In the genomic region with DNA sequence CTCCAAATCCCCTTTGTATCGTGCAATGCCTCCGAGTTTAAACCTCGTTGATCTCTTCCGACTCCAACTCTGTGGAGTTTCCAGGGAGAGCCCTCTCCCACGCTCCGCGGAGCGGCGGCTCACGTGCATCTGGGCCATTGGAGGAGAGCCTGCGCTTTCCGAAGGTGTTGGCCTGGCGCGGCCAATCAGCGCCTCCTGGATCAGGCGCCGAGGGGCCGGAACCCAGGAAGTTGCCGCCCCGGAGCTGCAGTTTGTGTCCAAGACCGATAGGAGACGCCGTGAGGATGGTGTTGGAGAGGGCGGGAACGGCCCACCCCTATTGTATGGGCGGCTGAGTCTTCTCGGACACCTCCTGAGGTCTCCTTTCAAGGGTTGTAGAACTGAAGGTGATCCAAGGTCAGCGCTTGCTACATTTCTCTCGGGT, we compare ENCODE assay signal across 8 cellular contexts. TPM values are rescaled to one million over a fixed set of nuclear protein-coding genes. Genes with fewer than 3 reads are reported as not detected.
DNase-seq lines count a peak whose midpoint lies in the region; ATAC-seq and TF ChIP-seq lines count a peak whose summit lies in the region.

No MANE protein-coding gene starts in this region.

- intact Hi-C loops in body of pancreas (cut with DNase I) (no loop called here), sciatic nerve (cut with DNase I) (no loop called here)

- POLR2A ChIA-PET in HEK293 (lab: Yijun Ruan, JAX): no interaction called here

- TF ChIP-seq POLR2A in body of pancreas (IDR thresholded peaks at IDR 0.05): no peak

- no peaks in the 10 kb centered on the region for H3K9me3 ChIP-seq in HEK293 (ENCODE audit: control insufficient read depth, insufficient read depth, low read depth, low read length)
- no peaks in the 10 kb centered on the region for H3K9me3 ChIP-seq in body of pancreas
- no peaks in the 10 kb centered on the region for H3K9me3 ChIP-seq in iPS-18a (ENCODE audit: control insufficient read depth, low read depth, low read length)

- H3K4me3 ChIP-seq in HEK293 (ENCODE audit: low read depth, low read length): peak overlapping the region; percentile 51
- no peak overlapping the region for H3K4me3 ChIP-seq in body of pancreas
- H3K4me3 ChIP-seq in iPS-18a (ENCODE audit: low read length): peak overlapping the region; percentile 67

- DNase-seq in body of pancreas (peak; percentile 23 to 58 (median 40)), sciatic nerve (ENCODE audit: low spot score) (peak; percentile 89), activated T-cell treated with anti-CD3 and anti-CD28 coated beads for 4 hours (no peak)
- no peak for DNase-seq in effector CD4-positive, alpha-beta T cell

- H3K9ac ChIP-seq in iPS-18a (ENCODE audit: low read length): no peak overlapping the region

- H3K4me1 ChIP-seq in HEK293 (ENCODE audit: control insufficient read depth, insufficient read depth, low read length): no peaks in the 10 kb centered on the region
- H3K4me1 ChIP-seq in body of pancreas: peaks cover 23% of the 10 kb centered on the region
- H3K4me1 ChIP-seq in iPS-18a (ENCODE audit: control insufficient read depth, low read depth, low read length): no peaks in the 10 kb centered on the region

- TF ChIP-seq CTCF in HEK293 (tag by site-specific recombination; IDR thresholded peaks at IDR 0.05) (no peak), body of pancreas (IDR thresholded peaks at IDR 0.05) (peak in 4 of 7 experiments; percentile 12 to 37 (median 20))

- 23 to 51% methylated on average over 4 to 29 of the region's 29 CpGs for WGBS in body of pancreas, 2 donors

- H3K36me3 ChIP-seq in HEK293 (ENCODE audit: control insufficient read depth in 2 of 2, insufficient read depth in 1 of 2, low read length in 2 of 2) (no peaks in the 10 kb centered on the region; a peak in 1 of 3 replicates), body of pancreas (replicated peaks in 1 of 2; ENCODE audit: insufficient read depth in 1 of 2, low read depth in 2 of 2) (no peaks in the 10 kb centered on the region), iPS-18a (ENCODE audit: control insufficient read depth, low read depth, low read length) (no peaks in the 10 kb centered on the region)

- no peak overlapping the region for H3K27ac ChIP-seq in HEK293 (ENCODE audit: extremely low read depth, low read depth, low read length)
- no peak overlapping the region for H3K27ac ChIP-seq in body of pancreas
- H3K27ac ChIP-seq in iPS-18a (ENCODE audit: low read length): no peak overlapping the region

- ATAC-seq in body of pancreas: peak; percentile 42
- peak; percentile 85 for ATAC-seq in sciatic nerve
- ATAC-seq in HG03280 (IDR thresholded peaks at IDR 0.05; ENCODE audit: unreplicated experiment): no peak
- ATAC-seq in HG03097 (IDR thresholded peaks at IDR 0.05; ENCODE audit: low FRiP score, unreplicated experiment): no peak

- H3K27me3 ChIP-seq in body of pancreas (peaks cover 0 to 5% of the 10 kb centered on the region in 2 donors), iPS-18a (ENCODE audit: control insufficient read depth, insufficient read depth, low read length) (peaks cover 79% of the 10 kb centered on the region)

- CTCF ChIA-PET in HEK293 (lab: Yijun Ruan, JAX): interaction anchor here (1.8 kb wide), 1 partner anchor 411 kb away, joined by 7 read pairs; no protein-coding TSS in a partner anchor

TF ChIP-seq in HEK293, 187 proteins besides CTCF, POLR2A, EP300 and RAD21:
- TF ChIP-seq ZBTB21 (tag by site-specific recombination; IDR thresholded peaks at IDR 0.05): no peak
- 0 out of 2 replicates have a peak, but pooled peaks have one; percentile 10 for TF ChIP-seq SP2 (tag by site-specific recombination; IDR thresholded peaks at IDR 0.05)

RNA-seq across cellular contexts. Expression of a gene that starts 1.6 kb away (rescaled TPM):
- total RNA-seq in body of pancreas (1 to 10 TPM in 1 of 2 donors, under 1 TPM in 1; 0.52 to 5.3 TPM), sciatic nerve (6.4 TPM)

RNA-seq across cellular contexts. Expression of a gene that starts 21.6 kb away (rescaled TPM):
- total RNA-seq in body of pancreas (under 1 TPM in 1 of 2 donors, not detected in 1; 0.66 TPM), sciatic nerve (4.1 TPM)

Comparison
In these comparisons a context has a peak if more than half of its experiments do, and no peak if none do; other contexts are left out.
1. H3K4me3 ChIP-seq: peak in HEK293 (single experiment) and iPS-18a (single experiment); none in body of pancreas (0 of 2).
2. ATAC-seq: peak in body of pancreas (single experiment) and sciatic nerve (single experiment); none in HG03280 (single experiment) and HG03097 (single experiment).
3. DNase-seq: peak in body of pancreas (4 of 4) and sciatic nerve (single experiment); none in effector CD4-positive, alpha-beta T cell (single experiment) and activated T-cell treated with anti-CD3 and anti-CD28 coated beads for 4 hours (single experiment).